ENCODE assay signal across 8 cellular contexts in genomic region chr14:99682809-99683618, GRCh38. TPM values are rescaled to one million over a fixed set of nuclear protein-coding genes. Genes with fewer than 3 reads are reported as not detected.
DNase-seq lines count a peak whose midpoint lies in the region; ATAC-seq and TF ChIP-seq lines count a peak whose summit lies in the region.

No MANE protein-coding gene starts in this region.

- peaks cover 6 to 17% of the 10 kb centered on the region in 2 experiments for H3K4me1 ChIP-seq in trophoblast cell (ENCODE audit: control insufficient read depth in 1 of 2, insufficient read depth in 2 of 2, low read length in 2 of 2)
- peaks cover 0 to 20% (median 9%) of the 10 kb centered on the region in 4 donors for H3K4me1 ChIP-seq in tibial nerve

- peak; percentile 37 for ATAC-seq in GM21529 (IDR thresholded peaks at IDR 0.05; ENCODE audit: unreplicated experiment)

- TF ChIP-seq POLR2A in tibial nerve (IDR thresholded peaks at IDR 0.05): no peak

- no peaks in the 10 kb centered on the region for H3K36me3 ChIP-seq in SU-DHL-6 (ENCODE audit: low read length)
- H3K36me3 ChIP-seq in trophoblast cell (ENCODE audit: control insufficient read depth in 1 of 2, insufficient read depth in 2 of 2, low read length in 2 of 2): no peaks in the 10 kb centered on the region
- H3K36me3 ChIP-seq in tibial nerve: no peaks in the 10 kb centered on the region

- H3F3A ChIP-seq in SU-DHL-6 (ENCODE audit: insufficient read depth): no peaks in the 10 kb centered on the region

- DNase-seq in DMS 273 (lab: John Stamatoyannopoulos, UW; ENCODE audit: unreplicated experiment): peak; percentile 91
- peak; percentile 64 for DNase-seq in LHCN-M2 (ENCODE audit: low read depth)
- DNase-seq in activated naive CD8-positive, alpha-beta T cell treated with anti-CD3 and anti-CD28 coated beads, Interleukin-2, amount 50 U/mL, for 16 hours (ENCODE audit: low read depth, low spot score): peak; percentile 71
- DNase-seq in cardiac septum (ENCODE audit: low spot score): peak; percentile 83
- peak; percentile 72 to 88 for DNase-seq in trophoblast cell
- peak; percentile 67 to 81 for DNase-seq in tibial nerve (ENCODE audit: low spot score in 2 of 2)

- peak overlapping the region; percentile 82 for H3K4me3 ChIP-seq in SU-DHL-6 (ENCODE audit: insufficient read depth, low read length, poor library complexity, severe bottlenecking)
- peak overlapping the region; percentile 78 for H3K4me3 ChIP-seq in trophoblast cell (ENCODE audit: low read depth, low read length)
- H3K4me3 ChIP-seq in tibial nerve: peak overlapping the region; percentile 71 to 92 (median 86)

- no peaks in the 10 kb centered on the region for H4K20me1 ChIP-seq in SU-DHL-6 (ENCODE audit: low read depth, low read length)

- H3K79me2 ChIP-seq in SU-DHL-6 (ENCODE audit: insufficient read depth, low read length) (no peaks in the 10 kb centered on the region), trophoblast cell (ENCODE audit: control insufficient read depth, insufficient read depth, low read length, poor library complexity) (no peaks in the 10 kb centered on the region)

- peaks cover 5% of the 10 kb centered on the region; the same call in 1 of the 2 replicates for H3K9me3 ChIP-seq in SU-DHL-6 (ENCODE audit: insufficient read depth, low read length)
- peaks cover 8% of the 10 kb centered on the region for H3K9me3 ChIP-seq in trophoblast cell (ENCODE audit: insufficient read depth, low read depth, low read length)
- H3K9me3 ChIP-seq in tibial nerve: peaks cover 0 to 13% (median 0%) of the 10 kb centered on the region in 4 donors

- H2BK12ac ChIP-seq in trophoblast cell (ENCODE audit: low read length): no peak overlapping the region

- no peak overlapping the region for H3K4ac ChIP-seq in trophoblast cell (ENCODE audit: low read depth, low read length)

- H4K12ac ChIP-seq in trophoblast cell (ENCODE audit: low read depth, low read length): peak overlapping the region; percentile 89

- peak overlapping the region; percentile 94 for H4K8ac ChIP-seq in trophoblast cell (ENCODE audit: low read depth, low read length)

- TF ChIP-seq CTCF in SU-DHL-6 (IDR thresholded peaks at IDR 0.05; ENCODE audit: insufficient read depth, low read length, poor library complexity, severe bottlenecking): peak; percentile 93
- peak; percentile 85 to 95 (median 91) for TF ChIP-seq CTCF in tibial nerve (IDR thresholded peaks at IDR 0.05)

- peak overlapping the region; percentile 74 for H3K14ac ChIP-seq in trophoblast cell (ENCODE audit: low read length)

- intact Hi-C loops in cardiac septum (cut with DNase I): loop anchor here (2.0 to 5.0 kb wide), 4 partner anchors 49 to 202 kb away; partner anchors contain the start of gene EML1

- H3K27ac ChIP-seq in SU-DHL-6 (ENCODE audit: low read depth, low read length) (0 out of 2 replicates have a peak overlapping the region, but pooled peaks have one; percentile 19), trophoblast cell (ENCODE audit: low read depth, low read length) (no peak overlapping the region), tibial nerve (peak overlapping the region; percentile 76 to 89 (median 83))

- peak overlapping the region; percentile 62 for H2BK120ac ChIP-seq in trophoblast cell (ENCODE audit: insufficient read depth, low read length, poor library complexity)

- no peak overlapping the region for H2AK5ac ChIP-seq in trophoblast cell (ENCODE audit: low read length)

- H2AFZ ChIP-seq in SU-DHL-6 (ENCODE audit: low read depth, low read length, severe bottlenecking) (peak overlapping the region; percentile 96), trophoblast cell (ENCODE audit: insufficient read depth, low read length, poor library complexity) (peak overlapping the region; percentile 93)

- no peak overlapping the region for H3K23ac ChIP-seq in trophoblast cell (ENCODE audit: low read length)

- peak overlapping the region; percentile 41 for H3K18ac ChIP-seq in trophoblast cell (ENCODE audit: low read length)

- no peaks in the 10 kb centered on the region for H3K9me2 ChIP-seq in SU-DHL-6 (replicated peaks; ENCODE audit: insufficient read depth, low read length)

- H4K91ac ChIP-seq in trophoblast cell (ENCODE audit: low read depth, low read length): peak overlapping the region; percentile 81

- no peak for TF ChIP-seq EP300 in tibial nerve (IDR thresholded peaks at IDR 0.05)

- peak overlapping the region; percentile 35 for H2BK5ac ChIP-seq in trophoblast cell (ENCODE audit: low read depth, low read length, poor library complexity)

- peak overlapping the region; percentile 63 for H3K4me2 ChIP-seq in SU-DHL-6 (ENCODE audit: low read depth, low read length, poor library complexity, severe bottlenecking)
- H3K4me2 ChIP-seq in trophoblast cell (ENCODE audit: low read length): peak overlapping the region; percentile 95

- no peaks in the 10 kb centered on the region for H3K27me3 ChIP-seq in SU-DHL-6 (ENCODE audit: low read length)
- H3K27me3 ChIP-seq in trophoblast cell (ENCODE audit: insufficient read depth, low read length): no peaks in the 10 kb centered on the region
- H3K27me3 ChIP-seq in tibial nerve: no peaks in the 10 kb centered on the region

- H3K9ac ChIP-seq in SU-DHL-6 (ENCODE audit: low read length): peak overlapping the region; percentile 71
- H3K9ac ChIP-seq in trophoblast cell (ENCODE audit: low read length): peak overlapping the region; percentile 66

- peaks cover 3% of the 10 kb centered on the region for H3K79me1 ChIP-seq in trophoblast cell (ENCODE audit: low read length)

- WGBS in trophoblast cell (ENCODE audit: extremely low coverage, insufficient coverage, insufficient read length): no CpG with 5 or more reads among the region's 42 CpGs
- 1% methylated on average over 24 to 42 of the region's 42 CpGs for WGBS in tibial nerve, 2 donors

RNA-seq across cellular contexts. Expression of gene CYP46A1, which starts 1.1 kb away (rescaled TPM):
- total RNA-seq in LHCN-M2 (2014; rRNA removed) (0.38 and 0.40 TPM in 2 replicates), cardiac septum (5.5 TPM), tibial nerve (1 to 10 TPM; 1.2 to 3.7 (median 1.4) TPM)
- 0.15 TPM for polyA plus RNA-seq in LHCN-M2 (2012)
- polyA plus RNA-seq in trophoblast cell (2013): 0.35 and 0.41 TPM in 2 replicates

RNA-seq across cellular contexts. Expression of gene HHIPL1, which starts 38.1 kb away (rescaled TPM):
- 0.45 and 0.92 TPM in 2 replicates for total RNA-seq in LHCN-M2 (2014; rRNA removed)
- 1.1 TPM for polyA plus RNA-seq in LHCN-M2 (2012)
- 1.9 TPM for total RNA-seq in cardiac septum
- polyA plus RNA-seq in trophoblast cell (2013): 1.3 and 1.5 TPM in 2 replicates
- 1 to 10 TPM; 2.6 to 3.9 (median 3.1) TPM for total RNA-seq in tibial nerve
